ENCODE assay signal across 1 cellular context in genomic region chr12:113055594-113056380, GRCh38.
TF ChIP-seq lines count a peak whose summit lies in the region.

No MANE protein-coding gene starts in this region.

TF ChIP-seq in HepG2, 621 proteins besides CTCF, POLR2A, EP300 and RAD21 (continued from another document):
- no peak for TF ChIP-seq STAT6 (CRISPR knock-in tag; IDR thresholded peaks at IDR 0.05; ENCODE audit: borderline replicate concordance)
- TF ChIP-seq ZNF720 (CRISPR knock-in tag; IDR thresholded peaks at IDR 0.05), result no peak
- no peak for TF ChIP-seq ZBTB43 (CRISPR knock-in tag; conservative IDR thresholded peaks at IDR 0.05)
- no peak for TF ChIP-seq ZNF766 (CRISPR knock-in tag; IDR thresholded peaks at IDR 0.05; ENCODE audit: borderline replicate concordance)
- TF ChIP-seq KDM5B (CRISPR knock-in tag; IDR thresholded peaks at IDR 0.05; ENCODE audit: borderline replicate concordance), result no peak
- TF ChIP-seq REXO4 (CRISPR knock-in tag; IDR thresholded peaks at IDR 0.05; ENCODE audit: borderline replicate concordance), result no peak
- no peak for TF ChIP-seq HCFC1 (IDR thresholded peaks at IDR 0.05; ENCODE audit: low read depth, low read length)
- TF ChIP-seq TGIF2 (CRISPR knock-in tag; IDR thresholded peaks at IDR 0.05), result no peak
- no peak for TF ChIP-seq ZNF329 (CRISPR knock-in tag; IDR thresholded peaks at IDR 0.05; ENCODE audit: low read depth)
- no peak for TF ChIP-seq ATF2 (CRISPR knock-in tag; IDR thresholded peaks at IDR 0.05)
- TF ChIP-seq SUZ12 (IDR thresholded peaks at IDR 0.05; ENCODE audit: low read depth, low read length), result no peak
- no peak for TF ChIP-seq POLR2AphosphoS5 (IDR thresholded peaks at IDR 0.05; ENCODE audit: low read depth, low read length)
- TF ChIP-seq SIX1 (CRISPR knock-in tag; IDR thresholded peaks at IDR 0.05; ENCODE audit: borderline replicate concordance), result no peak
